21 cellular contexts compared by ENCODE assay signal in genomic region chr1:67979532-67979931, GRCh38.
"Had no signal": no experiment of that assay in that cellular context is flagged by ENCODE, and none has a peak within 500 bp of the region (broad histone marks: within the 10 kb centered on the region; RNA-seq: fewer than 3 reads in every experiment).

No MANE protein-coding gene starts in this region.

- H3K4me1 Mint-ChIP-seq: activated naive CD4-positive, alpha-beta T cell treated with anti-CD3 and anti-CD28 coated beads, Interleukin-2, amount 50 U/mL, for 24 hours; naive thymus-derived CD8-positive, alpha-beta T cell; neural progenitor cell; T-helper 17 cell had no signal

- H3K27me3 Mint-ChIP-seq: activated CD4-positive, alpha-beta memory T cell treated with anti-CD3 and anti-CD28 coated beads for 36 hours; activated naive CD4-positive, alpha-beta T cell treated with anti-CD3 and anti-CD28 coated beads, Interleukin-2, amount 50 U/mL, for 24 hours; brain; T-helper 17 cell; type B pancreatic cell had no signal

- H3K4me3 ChIP-seq: hepatocyte, left lung, lung, neural progenitor cell, sigmoid colon, thoracic aorta had no signal

- DNase-seq: activated CD4-positive, alpha-beta memory T cell treated with anti-CD3 and anti-CD28 coated beads for 36 hours; activated CD4-positive, alpha-beta T cell treated with anti-CD3 and anti-CD28 coated beads for 4 hours; activated CD4-positive, CD25-positive, alpha-beta regulatory T cell; activated gamma-delta T cell; anterior cingulate cortex; central memory CD4-positive, alpha-beta T cell; effector CD8-positive, alpha-beta T cell; glutamatergic neuron; left lung; naive thymus-derived CD8-positive, alpha-beta T cell; sigmoid colon; stimulated activated CD4-positive, alpha-beta T cell treated with anti-CD3 and anti-CD28 coated beads, Interleukin-4, amount 100 ng/mL, for 24 hours; stimulated activated naive CD4-positive, alpha-beta T cell treated with Interleukin-2 at 50 U/mL for 16 hours; T-helper 17 cell had no signal

- H3K79me2 ChIP-seq: hepatocyte had no signal

- H3K27ac ChIP-seq: hepatocyte, left lung, neural progenitor cell, sigmoid colon, thoracic aorta had no signal

- H3K4me3 Mint-ChIP-seq: activated CD4-positive, alpha-beta memory T cell treated with anti-CD3 and anti-CD28 coated beads for 36 hours; activated naive CD4-positive, alpha-beta T cell treated with anti-CD3 and anti-CD28 coated beads, Interleukin-2, amount 50 U/mL, for 24 hours; brain; naive thymus-derived CD8-positive, alpha-beta T cell; neural progenitor cell; T-helper 17 cell; type B pancreatic cell had no signal

- H3K4me1 ChIP-seq: left lung, sigmoid colon had no signal

- H3K27ac Mint-ChIP-seq: activated CD4-positive, alpha-beta memory T cell treated with anti-CD3 and anti-CD28 coated beads for 36 hours; activated naive CD4-positive, alpha-beta T cell treated with anti-CD3 and anti-CD28 coated beads, Interleukin-2, amount 50 U/mL, for 24 hours; naive thymus-derived CD8-positive, alpha-beta T cell; neural progenitor cell; T-helper 17 cell; type B pancreatic cell had no signal

- H3K27me3 ChIP-seq: hepatocyte, left lung, neural progenitor cell, sigmoid colon had no signal

- H3K36me3 Mint-ChIP-seq: activated CD4-positive, alpha-beta memory T cell treated with anti-CD3 and anti-CD28 coated beads for 36 hours; activated naive CD4-positive, alpha-beta T cell treated with anti-CD3 and anti-CD28 coated beads, Interleukin-2, amount 50 U/mL, for 24 hours; brain; naive thymus-derived CD8-positive, alpha-beta T cell; neural progenitor cell; type B pancreatic cell had no signal

- ATAC-seq: naive thymus-derived CD8-positive, alpha-beta T cell; T-helper 17 cell had no signal

- H3K36me3 ChIP-seq: left lung, neural progenitor cell, sigmoid colon, thoracic aorta had no signal

- H3K9me3 ChIP-seq: left lung, sigmoid colon, thoracic aorta had no signal

- H3K9me3 Mint-ChIP-seq: activated CD4-positive, alpha-beta memory T cell treated with anti-CD3 and anti-CD28 coated beads for 36 hours; activated naive CD4-positive, alpha-beta T cell treated with anti-CD3 and anti-CD28 coated beads, Interleukin-2, amount 50 U/mL, for 24 hours; naive thymus-derived CD8-positive, alpha-beta T cell; neural progenitor cell; type B pancreatic cell had no signal

- H3K4me2 ChIP-seq: hepatocyte, neural progenitor cell had no signal

- H2AFZ ChIP-seq: hepatocyte, neural progenitor cell had no signal

- H3K9ac ChIP-seq: neural progenitor cell had no signal
